ENCODE assay signal across 8 cellular contexts in genomic region chr11:113690619-113691569, GRCh38.
DNase-seq lines count a peak whose midpoint lies in the region; ATAC-seq and TF ChIP-seq lines count a peak whose summit lies in the region.

No MANE protein-coding gene starts in this region.

- no peak overlapping the region for H3K4me3 ChIP-seq in foreskin fibroblast (ENCODE audit: low read depth in 1 of 2, low read length in 2 of 2)

- TF ChIP-seq CTCF in GM13977 (IDR thresholded peaks at IDR 0.05; ENCODE audit: extremely low read depth, insufficient read depth, missing control alignments) (peak; percentile 63), foreskin fibroblast (IDR thresholded peaks at IDR 0.05; ENCODE audit: low read depth, low read length) (peak; percentile 17)

- ATAC-seq in SK-N-SH treated with all-trans-retinoic acid at 6 μM for 48 hours: peak; percentile 84
- peak; percentile 45 for ATAC-seq in stimulated activated naive CD8-positive, alpha-beta T cell treated with anti-CD3 and anti-CD28 coated beads, Interleukin-15, amount 100 ng/mL, for 72 hours
- ATAC-seq in GM19452 (IDR thresholded peaks at IDR 0.05; ENCODE audit: unreplicated experiment): no peak

- no peak overlapping the region for H3K4me3 Mint-ChIP-seq in stimulated activated naive CD8-positive, alpha-beta T cell treated with anti-CD3 and anti-CD28 coated beads, Interleukin-15, amount 100 ng/mL, for 72 hours

- no peak overlapping the region for H3K27ac Mint-ChIP-seq in stimulated activated naive CD8-positive, alpha-beta T cell treated with anti-CD3 and anti-CD28 coated beads, Interleukin-15, amount 100 ng/mL, for 72 hours

- H3K27me3 Mint-ChIP-seq in stimulated activated naive CD8-positive, alpha-beta T cell treated with anti-CD3 and anti-CD28 coated beads, Interleukin-15, amount 100 ng/mL, for 72 hours: no peaks in the 10 kb centered on the region

- no peaks in the 10 kb centered on the region for H3K9me3 Mint-ChIP-seq in stimulated activated naive CD8-positive, alpha-beta T cell treated with anti-CD3 and anti-CD28 coated beads, Interleukin-15, amount 100 ng/mL, for 72 hours

- in situ Hi-C loops in GM13977 (cut with MboI; ENCODE audit: low pct_unique_long_range_greater_than_20kb, low sequenced_read_pairs, unreplicated experiment): no loop called here

- DNase-seq in AG08395 (ENCODE audit: low spot score) (peak; percentile 82), GM13977 (ENCODE audit: low spot score) (peak; percentile 49), foreskin fibroblast (peak; percentile 15 to 54), GM19240 (ENCODE audit: insufficient read length, low spot score) (no peak), NCI-H1105 treated with DMSO at 0.1 percent for 48 hours (lab: John Stamatoyannopoulos, UW) (no peak)
- DNase-seq in stimulated activated naive CD8-positive, alpha-beta T cell treated with anti-CD3 and anti-CD28 coated beads, Interleukin-15, amount 100 ng/mL, for 72 hours: peak; percentile 16 to 20

- H3K4me1 Mint-ChIP-seq in stimulated activated naive CD8-positive, alpha-beta T cell treated with anti-CD3 and anti-CD28 coated beads, Interleukin-15, amount 100 ng/mL, for 72 hours: no peaks in the 10 kb centered on the region

TF ChIP-seq in SK-N-SH treated with all-trans-retinoic acid at 6 μM for 48 hours, 23 proteins besides CTCF, POLR2A, EP300 and RAD21:
- TF ChIP-seq BACH2 (CRISPR knock-in tag; IDR thresholded peaks at IDR 0.05; ENCODE audit: borderline replicate concordance): no peak
- TF ChIP-seq, protein P1, sequence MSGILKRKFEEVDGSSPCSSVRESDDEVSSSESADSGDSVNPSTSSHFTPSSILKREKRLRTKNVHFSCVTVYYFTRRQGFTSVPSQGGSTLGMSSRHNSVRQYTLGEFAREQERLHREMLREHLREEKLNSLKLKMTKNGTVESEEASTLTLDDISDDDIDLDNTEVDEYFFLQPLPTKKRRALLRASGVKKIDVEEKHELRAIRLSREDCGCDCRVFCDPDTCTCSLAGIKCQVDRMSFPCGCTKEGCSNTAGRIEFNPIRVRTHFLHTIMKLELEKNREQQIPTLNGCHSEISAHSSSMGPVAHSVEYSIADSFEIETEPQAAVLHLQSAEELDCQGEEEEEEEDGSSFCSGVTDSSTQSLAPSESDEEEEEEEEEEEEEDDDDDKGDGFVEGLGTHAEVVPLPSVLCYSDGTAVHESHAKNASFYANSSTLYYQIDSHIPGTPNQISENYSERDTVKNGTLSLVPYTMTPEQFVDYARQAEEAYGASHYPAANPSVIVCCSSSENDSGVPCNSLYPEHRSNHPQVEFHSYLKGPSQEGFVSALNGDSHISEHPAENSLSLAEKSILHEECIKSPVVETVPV (CRISPR knock-in tag; IDR thresholded peaks at IDR 0.05): no peak

Comparison
In these comparisons a context has a peak if more than half of its experiments do, and no peak if none do; other contexts are left out.
1. DNase-seq: peak in AG08395 (single experiment), GM13977 (single experiment), foreskin fibroblast (2 of 2) and stimulated activated naive CD8-positive, alpha-beta T cell treated with anti-CD3 and anti-CD28 coated beads, Interleukin-15, amount 100 ng/mL, for 72 hours (2 of 2); none in GM19240 (single experiment) and NCI-H1105 treated with DMSO at 0.1 percent for 48 hours (single experiment).